In genomic region chr10:69124558-69125121, GRCh38 we compare ENCODE assay signal across 8 cellular contexts. TPM values are rescaled to one million over a fixed set of nuclear protein-coding genes. Genes with fewer than 3 reads are reported as not detected.
A peak's percentile ranks its signal among the peaks of the same experiment; 100 is the strongest.
DNase-seq lines count a peak whose midpoint lies in the region; ATAC-seq and TF ChIP-seq lines count a peak whose summit lies in the region.

No MANE protein-coding gene starts in this region.

- no peaks in the 10 kb centered on the region for H3K36me3 ChIP-seq in duodenal mucosa (ENCODE audit: control insufficient read depth in 1 of 2, insufficient read depth in 2 of 2, low read length in 2 of 2)
- no peaks in the 10 kb centered on the region for H3K36me3 ChIP-seq in lung (ENCODE audit: control insufficient read depth in 2 of 2, insufficient read depth in 2 of 2, low read length in 2 of 2)

- no peaks in the 10 kb centered on the region for H3K27me3 ChIP-seq in duodenal mucosa (ENCODE audit: control insufficient read depth in 1 of 2, insufficient read depth in 2 of 2, low read length in 2 of 2)
- no peaks in the 10 kb centered on the region for H3K27me3 ChIP-seq in lung (ENCODE audit: control insufficient read depth, insufficient read depth)

- H3K9me3 ChIP-seq in duodenal mucosa (ENCODE audit: control insufficient read depth in 1 of 2, low read length in 2 of 2) (no peaks in the 10 kb centered on the region), lung (ENCODE audit: control insufficient read depth in 2 of 2, insufficient read depth in 1 of 2, low read length in 1 of 2) (no peaks in the 10 kb centered on the region)

- H3K9me3 Mint-ChIP-seq in activated CD4-positive, alpha-beta T cell treated with anti-CD3 and anti-CD28 coated beads, Interleukin-2, amount 10 ng/mL, durations not matched to agents 24 days and 14 days = no peaks in the 10 kb centered on the region

- peaks cover 24% of the 10 kb centered on the region for H3K4me1 Mint-ChIP-seq in activated CD4-positive, alpha-beta T cell treated with anti-CD3 and anti-CD28 coated beads, Interleukin-2, amount 10 ng/mL, durations not matched to agents 24 days and 14 days

- 0% methylated on average over 23 to 25 of the region's 25 CpGs for WGBS in lung, 2 donors

- H3K27ac Mint-ChIP-seq in activated CD4-positive, alpha-beta T cell treated with anti-CD3 and anti-CD28 coated beads, Interleukin-2, amount 10 ng/mL, durations not matched to agents 24 days and 14 days = peak overlapping the region; percentile 91

- no peak for TF ChIP-seq CTCF in lung (IDR thresholded peaks at IDR 0.05; ENCODE audit: control extremely low read depth, extremely low read depth)

- peak overlapping the region; percentile 85 to 88 for H3K9ac ChIP-seq in duodenal mucosa (ENCODE audit: low read depth in 1 of 2, low read length in 2 of 2)

- intact Hi-C loops in activated CD4-positive, alpha-beta T cell treated with anti-CD3 and anti-CD28 coated beads, Interleukin-2, amount 10 ng/mL, durations not matched to agents 24 days and 14 days (cut with micrococcal nuclease) = loop anchor here (1.0 to 5.0 kb wide), 6 partner anchors 34 to 284 kb away; partner anchors contain the start of genes DDX50 and KIFBP

- peaks cover 2% of the 10 kb centered on the region for H3K36me3 Mint-ChIP-seq in activated CD4-positive, alpha-beta T cell treated with anti-CD3 and anti-CD28 coated beads, Interleukin-2, amount 10 ng/mL, durations not matched to agents 24 days and 14 days (ENCODE audit: low read depth)

- H3K4me1 ChIP-seq in duodenal mucosa (ENCODE audit: control insufficient read depth in 1 of 2, insufficient read depth in 2 of 2, low read length in 2 of 2) = peaks cover 0 to 19% of the 10 kb centered on the region in 2 donors
- H3K4me1 ChIP-seq in lung (ENCODE audit: control insufficient read depth in 2 of 2, insufficient read depth in 2 of 2, low read length in 2 of 2) = peaks cover 0 to 7% of the 10 kb centered on the region in 2 donors

- H3K27me3 Mint-ChIP-seq in activated CD4-positive, alpha-beta T cell treated with anti-CD3 and anti-CD28 coated beads, Interleukin-2, amount 10 ng/mL, durations not matched to agents 24 days and 14 days = peaks cover 2% of the 10 kb centered on the region

- peak overlapping the region; percentile 94 for H3K27ac ChIP-seq in duodenal mucosa (ENCODE audit: low read depth, low read length)
- H3K27ac ChIP-seq in lung (ENCODE audit: low read depth in 1 of 2, low read length in 1 of 2) = peak overlapping the region; percentile 95 to 97

- ATAC-seq in HG02763 (IDR thresholded peaks at IDR 0.05; ENCODE audit: unreplicated experiment) = peak; percentile 22
- ATAC-seq in lung (ENCODE audit: insufficient read depth, low FRiP score) = peak; percentile 20

- H3K4me3 Mint-ChIP-seq in activated CD4-positive, alpha-beta T cell treated with anti-CD3 and anti-CD28 coated beads, Interleukin-2, amount 10 ng/mL, durations not matched to agents 24 days and 14 days = peak overlapping the region; percentile 96

- H3K4me3 ChIP-seq in duodenal mucosa (ENCODE audit: low read depth in 1 of 2, low read length in 2 of 2) = peak overlapping the region; percentile 72 to 87
- H3K4me3 ChIP-seq in lung = peak overlapping the region; percentile 91

- peak in 2 of 3 experiments; percentile 45 to 68 for DNase-seq in NCI-H1417 (lab: John Stamatoyannopoulos, UW)
- DNase-seq in NCI-H1417 treated with DMSO at 0.1 percent for 48 hours (lab: John Stamatoyannopoulos, UW) = no peak
- peak; percentile 3 for DNase-seq in NCI-H2029 treated with DMSO at 0.1 percent for 48 hours (lab: John Stamatoyannopoulos, UW)
- peak; percentile 87 for DNase-seq in activated CD4-positive, alpha-beta T cell treated with anti-CD3 and anti-CD28 coated beads, Interleukin-2, amount 10 ng/mL, durations not matched to agents 24 days and 14 days
- peak; percentile 67 for DNase-seq in lung (ENCODE audit: low spot score)
- peak; percentile 18 to 19 for DNase-seq in stimulated activated CD8-positive, alpha-beta memory T cell treated with anti-CD3 and anti-CD28 coated beads, Interleukin-2, amount 100 ng/mL, for 1 hour (ENCODE audit: low read depth in 2 of 2)

RNA-seq across cellular contexts. Expression of gene VPS26A, which starts 0.7 kb away (rescaled TPM):
- 29.2 and 30.8 TPM in 2 replicates for total RNA-seq in activated CD4-positive, alpha-beta T cell treated with anti-CD3 and anti-CD28 coated beads, Interleukin-2, amount 10 ng/mL, durations not matched to agents 24 days and 14 days
- total RNA-seq in lung = 10 to 100 TPM; 43.7 to 62.5 TPM
- polyA plus RNA-seq in lung = 10 to 100 TPM; 24.9 to 31.4 TPM

RNA-seq across cellular contexts. Expression of gene SRGN, which starts 36.7 kb away (rescaled TPM):
- total RNA-seq in activated CD4-positive, alpha-beta T cell treated with anti-CD3 and anti-CD28 coated beads, Interleukin-2, amount 10 ng/mL, durations not matched to agents 24 days and 14 days = 996 and 999 TPM in 2 replicates
- total RNA-seq in lung = 100 to 1,000 TPM; 188 to 293 TPM
- 1,000 to 10,000 TPM in 1 of 2 donors, 10 to 100 TPM in 1; 58.1 to 1,336 TPM for polyA plus RNA-seq in lung

RNA-seq across cellular contexts. Expression of gene SUPV3L1, which starts 55.4 kb away (rescaled TPM):
- total RNA-seq in activated CD4-positive, alpha-beta T cell treated with anti-CD3 and anti-CD28 coated beads, Interleukin-2, amount 10 ng/mL, durations not matched to agents 24 days and 14 days = 58.3 and 63.9 TPM in 2 replicates
- total RNA-seq in lung = 10 to 100 TPM; 21.8 to 24.6 TPM
- polyA plus RNA-seq in lung = 10 to 100 TPM; 17.0 to 52.7 TPM
